8 cellular contexts compared by ENCODE assay signal in genomic region chr5:72210913-72211670, GRCh38.
DNase-seq lines count a peak whose midpoint lies in the region; ATAC-seq and TF ChIP-seq lines count a peak whose summit lies in the region.

No MANE protein-coding gene starts in this region.

- H3K4me1 ChIP-seq in mucosa of descending colon (ENCODE audit: low read depth) = no peaks in the 10 kb centered on the region

- in situ Hi-C loops in ACHN (cut with HindIII; ENCODE audit: low pct_ligation_motif_present, low pct_unique_long_range_greater_than_20kb, low sequenced_read_pairs) = no loop called here

- no peaks in the 10 kb centered on the region for H3K36me3 ChIP-seq in mucosa of descending colon (ENCODE audit: low read depth)

- ATAC-seq in mucosa of descending colon = peak; percentile 60
- no peak for ATAC-seq in stimulated activated naive CD8-positive, alpha-beta T cell treated with anti-CD3 and anti-CD28 coated beads, Interleukin-15, Interleukin-2, amounts not matched to agents 100 U/mL and 50 U/mL, for 24 hours

- peak; percentile 32 for DNase-seq in ACHN
- peak; percentile 66 for DNase-seq in NCI-H69 (lab: John Stamatoyannopoulos, UW)
- DNase-seq in epithelial cell of esophagus (ENCODE audit: low read depth) = peak; percentile 85
- DNase-seq in mucosa of descending colon = peak in 1 of 3 donors; percentile 33
- DNase-seq in NCI-H1105 (lab: John Stamatoyannopoulos, UW) = no peak
- DNase-seq in stimulated activated naive CD8-positive, alpha-beta T cell treated with anti-CD3 and anti-CD28 coated beads, Interleukin-15, Interleukin-2, amounts not matched to agents 100 U/mL and 50 U/mL, for 24 hours = no peak
- no peak for DNase-seq in NCI-H1092 (lab: John Stamatoyannopoulos, UW)
- DNase-seq in central memory CD4-positive, alpha-beta T cell = no peak

- intact Hi-C loops in mucosa of descending colon (cut with DNase I, micrococcal nuclease) = no loop called here

- no peak overlapping the region for H3K4me3 ChIP-seq in epithelial cell of esophagus (ENCODE audit: low read length)
- H3K4me3 ChIP-seq in mucosa of descending colon = no peak overlapping the region

- TF ChIP-seq CTCF in epithelial cell of esophagus (IDR thresholded peaks at IDR 0.05; ENCODE audit: insufficient read depth, low read depth, low read length, missing control alignments) (no peak), mucosa of descending colon (IDR thresholded peaks at IDR 0.05) (no peak)

- H3K9me3 ChIP-seq in mucosa of descending colon = no peaks in the 10 kb centered on the region

Comparison
In these comparisons a context has a peak if more than half of its experiments do, and no peak if none do; other contexts are left out.
1. DNase-seq: peak in ACHN (single experiment), NCI-H69 (single experiment) and epithelial cell of esophagus (single experiment); none in NCI-H1105 (single experiment), stimulated activated naive CD8-positive, alpha-beta T cell treated with anti-CD3 and anti-CD28 coated beads, Interleukin-15, Interleukin-2, amounts not matched to agents 100 U/mL and 50 U/mL, for 24 hours (single experiment), NCI-H1092 (single experiment) and central memory CD4-positive, alpha-beta T cell (single experiment).